Comparison of ENCODE assay signal across 1 cellular context in genomic region chr9:132630811-132631210, GRCh38.
TF ChIP-seq lines count a peak whose summit lies in the region.

No MANE protein-coding gene starts in this region.

TF ChIP-seq in neural cell, 6 proteins besides CTCF, POLR2A, EP300 and RAD21:
- TF ChIP-seq, protein P1, sequence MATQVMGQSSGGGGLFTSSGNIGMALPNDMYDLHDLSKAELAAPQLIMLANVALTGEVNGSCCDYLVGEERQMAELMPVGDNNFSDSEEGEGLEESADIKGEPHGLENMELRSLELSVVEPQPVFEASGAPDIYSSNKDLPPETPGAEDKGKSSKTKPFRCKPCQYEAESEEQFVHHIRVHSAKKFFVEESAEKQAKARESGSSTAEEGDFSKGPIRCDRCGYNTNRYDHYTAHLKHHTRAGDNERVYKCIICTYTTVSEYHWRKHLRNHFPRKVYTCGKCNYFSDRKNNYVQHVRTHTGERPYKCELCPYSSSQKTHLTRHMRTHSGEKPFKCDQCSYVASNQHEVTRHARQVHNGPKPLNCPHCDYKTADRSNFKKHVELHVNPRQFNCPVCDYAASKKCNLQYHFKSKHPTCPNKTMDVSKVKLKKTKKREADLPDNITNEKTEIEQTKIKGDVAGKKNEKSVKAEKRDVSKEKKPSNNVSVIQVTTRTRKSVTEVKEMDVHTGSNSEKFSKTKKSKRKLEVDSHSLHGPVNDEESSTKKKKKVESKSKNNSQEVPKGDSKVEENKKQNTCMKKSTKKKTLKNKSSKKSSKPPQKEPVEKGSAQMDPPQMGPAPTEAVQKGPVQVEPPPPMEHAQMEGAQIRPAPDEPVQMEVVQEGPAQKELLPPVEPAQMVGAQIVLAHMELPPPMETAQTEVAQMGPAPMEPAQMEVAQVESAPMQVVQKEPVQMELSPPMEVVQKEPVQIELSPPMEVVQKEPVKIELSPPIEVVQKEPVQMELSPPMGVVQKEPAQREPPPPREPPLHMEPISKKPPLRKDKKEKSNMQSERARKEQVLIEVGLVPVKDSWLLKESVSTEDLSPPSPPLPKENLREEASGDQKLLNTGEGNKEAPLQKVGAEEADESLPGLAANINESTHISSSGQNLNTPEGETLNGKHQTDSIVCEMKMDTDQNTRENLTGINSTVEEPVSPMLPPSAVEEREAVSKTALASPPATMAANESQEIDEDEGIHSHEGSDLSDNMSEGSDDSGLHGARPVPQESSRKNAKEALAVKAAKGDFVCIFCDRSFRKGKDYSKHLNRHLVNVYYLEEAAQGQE (IDR thresholded peaks at IDR 0.05; ENCODE audit: borderline replicate concordance) = no peak
- TF ChIP-seq EZH2 (IDR thresholded peaks at IDR 0.05; ENCODE audit: borderline replicate concordance, insufficient read depth, low read length, poor library complexity, severe bottlenecking) = no peak
- TF ChIP-seq TAF1 (IDR thresholded peaks at IDR 0.05; ENCODE audit: low read depth) = no peak
- no peak for TF ChIP-seq SMC3 (conservative IDR thresholded peaks at IDR 0.05; ENCODE audit: poor library complexity)
- no peak for TF ChIP-seq MXI1 (conservative IDR thresholded peaks at IDR 0.05; ENCODE audit: poor library complexity, severe bottlenecking)
- TF ChIP-seq POLR2AphosphoS5 (IDR thresholded peaks at IDR 0.05) = no peak
